ENCODE assay signal across 27 cellular contexts in the genomic region with DNA sequence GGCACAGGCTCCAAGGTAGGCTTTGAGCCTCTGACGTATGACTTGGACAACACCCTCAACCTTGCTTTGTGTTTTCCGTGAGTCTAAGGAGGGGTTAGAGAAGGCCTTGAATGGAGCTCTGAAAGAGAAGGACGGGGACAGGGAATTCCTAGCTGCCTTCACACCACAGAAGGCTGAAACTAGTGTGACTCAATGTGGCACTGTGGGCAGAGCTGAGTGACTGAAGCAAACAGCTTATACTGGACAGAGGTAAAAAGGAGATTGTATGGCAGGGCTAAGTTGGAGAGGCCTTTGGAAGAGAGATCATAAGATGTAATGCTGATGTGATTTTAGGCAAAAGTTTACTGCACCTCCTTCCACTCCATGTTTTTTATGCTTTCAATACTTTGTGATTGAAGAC. TPM values are rescaled to one million over a fixed set of nuclear protein-coding genes. Genes with fewer than 3 reads are reported as not detected.
A peak's percentile ranks its signal among the peaks of the same experiment; 100 is the strongest.
DNase-seq lines count a peak whose midpoint lies in the region; ATAC-seq and TF ChIP-seq lines count a peak whose summit lies in the region.
"Had no signal": no experiment of that assay in that cellular context is flagged by ENCODE, and none has a peak within 500 bp of the region (broad histone marks: within the 10 kb centered on the region; RNA-seq: fewer than 3 reads in every experiment).

No MANE protein-coding gene starts in this region.

- no peaks in the 10 kb centered on the region for H3K9me3 Mint-ChIP-seq in activated naive CD4-positive, alpha-beta T cell treated with anti-CD3 and anti-CD28 coated beads for 36 hours
- H3K9me3 Mint-ChIP-seq in T-cell (peaks cover 0 to 6% (median 0%) of the 10 kb centered on the region in 3 donors), glutamatergic neuron (ENCODE audit: unreplicated experiment) (peaks cover 9% of the 10 kb centered on the region)
- H3K9me3 Mint-ChIP-seq: dendritic cell treated with granulocyte-macrophage colony-stimulating factor and Interleukin-4, amounts not matched to agents 40 ng/mL and 50 ng/mL, for 4 days; H9 had no signal

- no peak for ATAC-seq in T-cell (replicated peaks in 1 of 4)
- peak; percentile 50 for ATAC-seq in stimulated activated naive CD8-positive, alpha-beta T cell treated with anti-CD3 and anti-CD28 coated beads, Interleukin-15, Interleukin-2, amounts not matched to agents 100 U/mL and 50 U/mL, for 24 hours
- ATAC-seq in GM18858 (IDR thresholded peaks at IDR 0.05; ENCODE audit: unreplicated experiment), result no peak
- ATAC-seq: activated CD8-positive, alpha-beta memory T cell treated with anti-CD3 and anti-CD28 coated beads, Interleukin-2, amount 10 ng/mL, durations not matched to agents 7 days and 5 days; K562; psoas muscle; sciatic nerve; upper lobe of right lung had no signal

- H3K36me3 ChIP-seq in H7 (replicated peaks; ENCODE audit: control insufficient read depth, insufficient read depth, low read length), result no peaks in the 10 kb centered on the region
- H3K36me3 ChIP-seq: esophagus muscularis mucosa, left ventricle myocardium inferior, upper lobe of right lung had no signal

- no peak overlapping the region for H3K4me3 ChIP-seq in H7 (ENCODE audit: insufficient read depth, low read depth, low read length)
- H3K4me3 ChIP-seq: esophagus muscularis mucosa, K562, left ventricle myocardium inferior, psoas muscle, upper lobe of right lung had no signal

- no peak overlapping the region for H3K4me3 Mint-ChIP-seq in activated naive CD4-positive, alpha-beta T cell treated with anti-CD3 and anti-CD28 coated beads for 36 hours
- H3K4me3 Mint-ChIP-seq in T-cell (no peak overlapping the region), glutamatergic neuron (ENCODE audit: unreplicated experiment) (no peak overlapping the region)
- H3K4me3 Mint-ChIP-seq: activated CD8-positive, alpha-beta memory T cell treated with anti-CD3 and anti-CD28 coated beads, Interleukin-2, amount 10 ng/mL, durations not matched to agents 7 days and 5 days; dendritic cell treated with granulocyte-macrophage colony-stimulating factor and Interleukin-4, amounts not matched to agents 40 ng/mL and 50 ng/mL, for 4 days; H9 had no signal

- CTCF ChIA-PET in activated naive CD4-positive, alpha-beta T cell treated with anti-CD3 and anti-CD28 coated beads for 36 hours (lab: Charles Lee), result interaction anchor here (0.6 to 0.9 kb wide), 2 partner anchors 144 to 521 kb away, joined by 3 read pairs; no protein-coding TSS in a partner anchor
- CTCF ChIA-PET in T-cell (lab: Charles Lee), result no interaction called here

- no peaks in the 10 kb centered on the region for H3K27me3 Mint-ChIP-seq in activated naive CD4-positive, alpha-beta T cell treated with anti-CD3 and anti-CD28 coated beads for 36 hours (ENCODE audit: low read depth)
- H3K27me3 Mint-ChIP-seq in T-cell (no peaks in the 10 kb centered on the region), glutamatergic neuron (ENCODE audit: unreplicated experiment) (peaks cover 10% of the 10 kb centered on the region)
- H3K27me3 Mint-ChIP-seq: activated CD8-positive, alpha-beta memory T cell treated with anti-CD3 and anti-CD28 coated beads, Interleukin-2, amount 10 ng/mL, durations not matched to agents 7 days and 5 days had no signal

- TF ChIP-seq CTCF in glutamatergic neuron (IDR thresholded peaks at IDR 0.05; ENCODE audit: partially characterized antibody, unreplicated experiment), result no peak

- POLR2A ChIA-PET in T-cell (lab: Charles Lee), result no interaction called here

- H3K36me3 Mint-ChIP-seq in activated naive CD4-positive, alpha-beta T cell treated with anti-CD3 and anti-CD28 coated beads for 36 hours (ENCODE audit: low read depth), result peaks cover 7% of the 10 kb centered on the region
- H3K36me3 Mint-ChIP-seq in T-cell (no peaks in the 10 kb centered on the region), glutamatergic neuron (ENCODE audit: unreplicated experiment) (no peaks in the 10 kb centered on the region)

- H3K4me1 Mint-ChIP-seq in activated naive CD4-positive, alpha-beta T cell treated with anti-CD3 and anti-CD28 coated beads for 36 hours (ENCODE audit: low read depth), result peaks cover 63% of the 10 kb centered on the region
- H3K4me1 Mint-ChIP-seq in T-cell, result peaks cover 75 to 78% (median 78%) of the 10 kb centered on the region in 3 donors
- peaks cover 16% of the 10 kb centered on the region for H3K4me1 Mint-ChIP-seq in glutamatergic neuron (ENCODE audit: low read depth, unreplicated experiment)

- peak overlapping the region; percentile 3 for H3K27ac Mint-ChIP-seq in activated naive CD4-positive, alpha-beta T cell treated with anti-CD3 and anti-CD28 coated beads for 36 hours
- H3K27ac Mint-ChIP-seq in T-cell (peak overlapping the region; percentile 95 to 100), glutamatergic neuron (ENCODE audit: unreplicated experiment) (no peak overlapping the region)
- H3K27ac Mint-ChIP-seq: dendritic cell treated with granulocyte-macrophage colony-stimulating factor and Interleukin-4, amounts not matched to agents 40 ng/mL and 50 ng/mL, for 4 days; H9 had no signal

- no peaks in the 10 kb centered on the region for H3K27me3 ChIP-seq in H7 (ENCODE audit: control insufficient read depth, insufficient read depth, low read length)
- H3K27me3 ChIP-seq: esophagus muscularis mucosa, upper lobe of right lung had no signal

- intact Hi-C loops in activated naive CD4-positive, alpha-beta T cell treated with anti-CD3 and anti-CD28 coated beads for 36 hours (cut with micrococcal nuclease), result loop anchor here (10.0 kb wide), 2 partner anchors 406 to 424 kb away; partner anchors contain the start of gene C2orf49

- DNase-seq in activated naive CD4-positive, alpha-beta T cell treated with anti-CD3 and anti-CD28 coated beads for 36 hours, result peak; percentile 38
- DNase-seq in activated naive CD4-positive, alpha-beta T cell (lab: John Stamatoyannopoulos, UW), result no peak
- no peak for DNase-seq in T-cell
- DNase-seq in myocyte (ENCODE audit: low read depth), result peak; percentile 45
- DNase-seq in stimulated activated naive CD8-positive, alpha-beta T cell treated with anti-CD3 and anti-CD28 coated beads, Interleukin-15, Interleukin-2, amounts not matched to agents 100 U/mL and 50 U/mL, for 24 hours, result no peak
- DNase-seq in glutamatergic neuron, result no peak
- no peak for DNase-seq in H7
- DNase-seq: activated CD4-positive, alpha-beta T cell treated with anti-CD3 and anti-CD28 coated beads for 1 hour; activated CD8-positive, alpha-beta memory T cell treated with anti-CD3 and anti-CD28 coated beads, Interleukin-2, amount 10 ng/mL, durations not matched to agents 7 days and 5 days; central memory CD4-positive, alpha-beta T cell; foreskin fibroblast; H9; left ventricle myocardium inferior; mesendoderm; NCI-H187; NCI-H2171; occipital lobe; psoas muscle; SK-N-SH; stimulated activated CD4-positive, alpha-beta T cell treated with anti-CD3 and anti-CD28 coated beads, Interleukin-12 subunit alpha, Interleukin-12 subunit beta, amount 100 ng/mL, for 4 hours; stimulated activated CD4-positive, alpha-beta T cell treated with anti-CD3 and anti-CD28 coated beads, Interleukin-4, amount 100 ng/mL, for 1 hour; upper lobe of right lung had no signal

RNA-seq across cellular contexts. Expression of gene NCK2, which starts 3.5 kb away (rescaled TPM):
- 100 to 1,000 TPM; 106 to 113 TPM for total RNA-seq in activated naive CD4-positive, alpha-beta T cell treated with anti-CD3 and anti-CD28 coated beads for 36 hours
- total RNA-seq in T-cell (100 to 1,000 TPM in 4 of 5 donors, 10 to 100 TPM in 1; 97.7 to 154 (median 120) TPM), myocyte (37.3 and 46.6 TPM in 2 replicates), glutamatergic neuron (ENCODE audit: unreplicated experiment) (82.4 TPM)
- 29.9 TPM for polyA plus RNA-seq in myocyte (2012)
- total RNA-seq in H7 (2014; rRNA removed; shearing (Covaris generic)), result 69.8 and 80.3 TPM in 2 replicates

Comparison
In these comparisons a context has a peak if more than half of its experiments do, and no peak if none do; other contexts are left out.
1. DNase-seq: peak in activated naive CD4-positive, alpha-beta T cell treated with anti-CD3 and anti-CD28 coated beads for 36 hours (single experiment) and myocyte (single experiment); none in activated naive CD4-positive, alpha-beta T cell (0 of 4), T-cell (0 of 34), stimulated activated naive CD8-positive, alpha-beta T cell treated with anti-CD3 and anti-CD28 coated beads, Interleukin-15, Interleukin-2, amounts not matched to agents 100 U/mL and 50 U/mL, for 24 hours (single experiment), glutamatergic neuron (single experiment) and H7 (single experiment).